Comparison of ENCODE assay signal across 16 cellular contexts in the genomic region with DNA sequence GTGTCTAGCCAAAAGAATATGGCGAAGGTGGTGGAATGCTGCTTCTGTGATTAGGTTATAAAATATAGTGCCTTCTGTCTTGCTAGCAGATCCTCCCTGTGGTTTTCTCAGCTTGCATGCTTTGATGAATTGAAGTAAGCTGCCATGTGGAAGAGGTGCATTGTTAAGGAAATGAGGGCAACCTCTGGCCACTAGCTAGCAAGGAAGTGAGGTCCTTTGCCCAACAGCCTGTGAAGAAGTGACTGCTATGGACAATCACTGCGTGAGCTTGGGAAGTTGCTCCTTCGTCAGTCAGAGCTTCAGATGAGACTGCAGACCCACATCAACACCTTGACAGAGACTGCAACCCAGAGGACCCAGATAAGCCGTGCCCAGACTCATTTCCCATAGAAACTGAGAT.
"Had no signal": no experiment of that assay in that cellular context is flagged by ENCODE, and none has a peak within 500 bp of the region (broad histone marks: within the 10 kb centered on the region; RNA-seq: fewer than 3 reads in every experiment).

No MANE protein-coding gene starts in this region.

- H3K36me3 ChIP-seq: pancreas had no signal

- H3K27me3 ChIP-seq: pancreas, testis had no signal

- H3K4me3 Mint-ChIP-seq: brain; central memory CD8-positive, alpha-beta T cell; neural crest cell; stimulated activated naive CD8-positive, alpha-beta T cell treated with anti-CD3 and anti-CD28 coated beads, Interleukin-15, amount 100 ng/mL, for 72 hours had no signal

- H3K36me3 Mint-ChIP-seq: activated naive CD4-positive, alpha-beta T cell treated with anti-CD3 and anti-CD28 coated beads, Interleukin-2, amount 50 U/mL, for 72 hours; brain had no signal

- H3K9me3 ChIP-seq: pancreas, testis had no signal

- ATAC-seq: activated naive CD4-positive, alpha-beta T cell treated with anti-CD3 and anti-CD28 coated beads, Interleukin-2, amount 50 U/mL, for 72 hours; left ventricle myocardium superior; pancreas; stimulated activated naive CD8-positive, alpha-beta T cell treated with anti-CD3 and anti-CD28 coated beads, Interleukin-15, amount 100 ng/mL, for 72 hours had no signal

- H3K4me1 Mint-ChIP-seq: central memory CD8-positive, alpha-beta T cell; stimulated activated naive CD8-positive, alpha-beta T cell treated with anti-CD3 and anti-CD28 coated beads, Interleukin-15, amount 100 ng/mL, for 72 hours had no signal

- H3K4me1 ChIP-seq: pancreas, testis had no signal

- H3K27ac ChIP-seq: pancreas, testis had no signal

- DNase-seq: activated effector memory CD4-positive, alpha-beta T cell treated with Interleukin-2 at 50 U/mL for 16 hours; activated T-cell treated with anti-CD3 and anti-CD28 coated beads, Interleukin-2, amount 50 U/mL, for 1 hour; amniotic stem cell; cortex of kidney; effector CD8-positive, alpha-beta T cell; hippocampal formation; islet precursor cell; left ventricle myocardium superior; pancreas; stimulated activated CD4-positive, alpha-beta T cell treated with anti-CD3 and anti-CD28 coated beads, Interleukin-4, amount 100 ng/mL, for 4 hours; stimulated activated naive CD8-positive, alpha-beta T cell treated with anti-CD3 and anti-CD28 coated beads, Interleukin-15, amount 100 ng/mL, for 72 hours; testis had no signal

- H3K9me3 Mint-ChIP-seq: activated naive CD4-positive, alpha-beta T cell treated with anti-CD3 and anti-CD28 coated beads, Interleukin-2, amount 50 U/mL, for 72 hours had no signal

- H3K27me3 Mint-ChIP-seq: brain had no signal

- H3K27ac Mint-ChIP-seq: activated naive CD4-positive, alpha-beta T cell treated with anti-CD3 and anti-CD28 coated beads, Interleukin-2, amount 50 U/mL, for 72 hours; stimulated activated naive CD8-positive, alpha-beta T cell treated with anti-CD3 and anti-CD28 coated beads, Interleukin-15, amount 100 ng/mL, for 72 hours had no signal

- H3K4me3 ChIP-seq: pancreas, testis had no signal
